ENCODE assay signal across 9 cellular contexts in genomic region chr9:127163409-127163808, GRCh38. TPM values are rescaled to one million over a fixed set of nuclear protein-coding genes. Genes with fewer than 3 reads are reported as not detected.
A peak's percentile ranks its signal among the peaks of the same experiment; 100 is the strongest.
DNase-seq lines count a peak whose midpoint lies in the region; ATAC-seq and TF ChIP-seq lines count a peak whose summit lies in the region.
"Had no signal": no experiment of that assay in that cellular context is flagged by ENCODE, and none has a peak within 500 bp of the region (broad histone marks: within the 10 kb centered on the region; RNA-seq: fewer than 3 reads in every experiment).

No MANE protein-coding gene starts in this region.

- DNase-seq in cardiac septum (ENCODE audit: low spot score) (peak; percentile 68), right atrium auricular region (ENCODE audit: low spot score) (no peak), SJCRH30 (peak; percentile 32 to 49), fibroblast of mammary gland (ENCODE audit: low read depth) (peak; percentile 87), substantia nigra (lab: John Stamatoyannopoulos, UW) (no peak), transverse colon (no peak)
- DNase-seq: activated T-cell treated with anti-CD3 and anti-CD28 coated beads for 4 hours had no signal

- H3K36me3 ChIP-seq in right atrium auricular region (no peaks in the 10 kb centered on the region), SJCRH30 (no peaks in the 10 kb centered on the region), transverse colon (no peaks in the 10 kb centered on the region)

- H3K9me3 ChIP-seq in right atrium auricular region (no peaks in the 10 kb centered on the region), SJCRH30 (replicated peaks) (no peaks in the 10 kb centered on the region), transverse colon (no peaks in the 10 kb centered on the region)

- in situ Hi-C loops in transverse colon (cut with MboI; ENCODE audit: low pct_ligation_motif_present in 1 of 4, low pct_unique_long_range_greater_than_20kb in 1 of 4, low sequenced_read_pairs in 3 of 4): no loop called here

- H3K4me3 ChIP-seq in right atrium auricular region (no peak overlapping the region), SJCRH30 (no peak overlapping the region), fibroblast of mammary gland (ENCODE audit: control insufficient read depth, low read depth, low read length) (no peak overlapping the region), transverse colon (no peak overlapping the region)

- intact Hi-C loops in cardiac septum (cut with DNase I) (no loop called here), transverse colon (cut with DNase I; ENCODE audit: low total_unique reads) (no loop called here)

- H3K27ac ChIP-seq in right atrium auricular region (no peak overlapping the region), SJCRH30 (peak overlapping the region; percentile 17), substantia nigra (ENCODE audit: low read depth, low read length, poor library complexity, severe bottlenecking) (peak overlapping the region; percentile 41), transverse colon (peak overlapping the region in 1 of 4 donors; percentile 13)

- peaks cover 0 to 22% of the 10 kb centered on the region in 2 donors for H3K4me1 ChIP-seq in right atrium auricular region
- peaks cover 22% of the 10 kb centered on the region for H3K4me1 ChIP-seq in SJCRH30
- no peaks in the 10 kb centered on the region for H3K4me1 ChIP-seq in transverse colon

- TF ChIP-seq CTCF in right atrium auricular region (IDR thresholded peaks at IDR 0.05) (no peak), fibroblast of mammary gland (conservative IDR thresholded peaks at IDR 0.05; ENCODE audit: control insufficient read depth, insufficient read depth, low read depth, low read length) (no peak), transverse colon (IDR thresholded peaks at IDR 0.05) (no peak)

- TF ChIP-seq POLR2A in transverse colon (IDR thresholded peaks at IDR 0.05): no peak

- H3K27me3 ChIP-seq in right atrium auricular region (no peaks in the 10 kb centered on the region), SJCRH30 (no peaks in the 10 kb centered on the region), transverse colon (no peaks in the 10 kb centered on the region)

- ATAC-seq in HG03354 (IDR thresholded peaks at IDR 0.05; ENCODE audit: poor library complexity, severe bottlenecking, unreplicated experiment): no peak
- no peak for ATAC-seq in HG03139 (IDR thresholded peaks at IDR 0.05; ENCODE audit: unreplicated experiment)

- WGBS in transverse colon (ENCODE audit: low coverage in 1 of 2), 2 donors: 55 to 67% methylated on average over 2 of the region's 2 CpGs

- TF ChIP-seq EP300 in transverse colon (IDR thresholded peaks at IDR 0.05; ENCODE audit: low read depth): no peak

RNA-seq across cellular contexts. Expression of gene ANGPTL2, which starts 41.0 kb away (rescaled TPM):
- 41.4 TPM for total RNA-seq in cardiac septum
- 10 to 100 TPM; 42.8 to 55.8 TPM for total RNA-seq in right atrium auricular region
- 21.1 and 21.3 TPM in 2 replicates for total RNA-seq in SJCRH30 (2014; rRNA removed; shearing (Covaris generic))
- total RNA-seq in transverse colon: 10 to 100 TPM; 11.0 to 30.8 (median 13.1) TPM

Comparison
In these comparisons a context has a peak if more than half of its experiments do, and no peak if none do; other contexts are left out.
1. DNase-seq: peak in cardiac septum (single experiment), SJCRH30 (2 of 2) and fibroblast of mammary gland (single experiment); none in right atrium auricular region (single experiment), substantia nigra (0 of 49) and transverse colon (single experiment).
2. H3K27ac ChIP-seq: peak in SJCRH30 (single experiment) and substantia nigra (single experiment); none in right atrium auricular region (0 of 2).